In the genomic region with DNA sequence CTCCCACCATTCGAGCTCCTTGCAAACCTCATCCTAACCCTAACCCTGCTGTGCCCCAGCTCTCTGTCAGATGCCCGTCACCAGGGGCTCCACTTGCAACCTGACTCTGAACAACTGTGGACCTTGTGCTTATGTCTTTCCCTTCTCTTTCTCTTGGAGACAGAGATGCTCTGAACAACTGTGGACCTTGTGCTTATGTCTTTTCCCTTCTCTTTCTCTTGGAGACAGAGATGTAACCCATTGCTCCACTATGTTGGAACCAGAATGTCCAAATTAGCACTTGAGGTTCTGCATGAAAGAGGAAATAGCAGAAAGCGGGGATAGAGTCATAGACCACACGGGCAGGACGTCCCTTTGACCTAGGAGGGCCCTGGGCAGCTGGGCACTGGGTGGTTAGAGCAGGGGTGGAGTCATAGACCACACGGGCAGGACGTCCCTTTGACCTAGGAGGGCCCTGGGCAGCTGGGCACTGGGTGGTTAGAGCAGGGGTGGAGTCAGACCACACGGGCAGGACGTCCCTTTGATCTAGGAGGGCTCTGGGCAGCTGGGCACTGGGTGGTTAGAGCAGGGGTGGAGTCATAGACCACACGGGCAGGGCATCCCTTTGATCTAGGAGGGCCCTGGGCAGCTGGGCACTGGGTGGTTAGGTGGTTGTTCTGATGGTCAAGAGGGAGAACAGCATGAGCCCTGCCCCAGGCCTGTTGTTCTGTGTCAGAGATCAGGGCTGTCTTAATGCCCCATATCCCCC, we compare ENCODE assay signal across 21 cellular contexts.
"Had no signal": no experiment of that assay in that cellular context is flagged by ENCODE, and none has a peak within 500 bp of the region (broad histone marks: within the 10 kb centered on the region; RNA-seq: fewer than 3 reads in every experiment).

No MANE protein-coding gene starts in this region.

- H3K9me3 ChIP-seq: breast epithelium, gastrocnemius medialis, psoas muscle, transverse colon, uterus had no signal

- H2AFZ ChIP-seq: hepatocyte, parathyroid adenoma had no signal

- H3K4me1 ChIP-seq: breast epithelium, gastrocnemius medialis, parathyroid adenoma, psoas muscle, transverse colon, uterus had no signal

- H3K27ac ChIP-seq: breast epithelium, gastrocnemius medialis, hepatocyte, parathyroid adenoma, psoas muscle, transverse colon, uterus, WERI-Rb-1 had no signal

- H3K36me3 ChIP-seq: breast epithelium, gastrocnemius medialis, uterus, WERI-Rb-1 had no signal

- H3K27me3 ChIP-seq: breast epithelium, gastrocnemius medialis, hepatocyte, transverse colon, uterus had no signal

- H3K4me3 ChIP-seq: breast epithelium, gastrocnemius medialis, hepatocyte, psoas muscle, transverse colon, uterus had no signal

- FAIRE-seq: colon, kidney had no signal

- H3K9ac ChIP-seq: parathyroid adenoma had no signal

- H3K4me2 ChIP-seq: hepatocyte had no signal

- H3K79me2 ChIP-seq: hepatocyte, parathyroid adenoma had no signal

- DNase-seq: activated CD8-positive, alpha-beta memory T cell treated with anti-CD3 and anti-CD28 coated beads, Interleukin-2, amount 10 ng/mL, durations not matched to agents 7 days and 5 days; activated CD8-positive, alpha-beta T cell treated with anti-CD3 and anti-CD28 coated beads, Interleukin-2, amount 10 ng/mL, durations not matched to agents 7 days and 5 days; activated T-cell treated with anti-CD3 and anti-CD28 coated beads, Interleukin-2, amount 50 U/mL, for 48 hours; dermis blood vessel endothelial cell; effector CD4-positive, alpha-beta T cell; gastrocnemius medialis; kidney; left colon; naive thymus-derived CD4-positive, alpha-beta T cell; occipital lobe; psoas muscle; stimulated activated CD4-positive, alpha-beta T cell treated with anti-CD3 and anti-CD28 coated beads, Interleukin-15, amount 100 ng/mL, for 24 hours; stimulated activated naive CD4-positive, alpha-beta T cell treated with Interleukin-2 at 50 U/mL for 16 hours; T-helper 9 cell; transverse colon; uterus; WERI-Rb-1 had no signal
